In genomic region chr7:19853261-19853832, GRCh38 we compare ENCODE assay signal across 23 cellular contexts.
"Had no signal": no experiment of that assay in that cellular context is flagged by ENCODE, and none has a peak within 500 bp of the region (broad histone marks: within the 10 kb centered on the region; RNA-seq: fewer than 3 reads in every experiment).

No MANE protein-coding gene starts in this region.

- H3K4me3 Mint-ChIP-seq: activated CD4-positive, alpha-beta T cell treated with anti-CD3 and anti-CD28 coated beads, Interleukin-2, amount 10 ng/mL, durations not matched to agents 24 days and 14 days; activated CD8-positive, alpha-beta T cell treated with anti-CD3 and anti-CD28 coated beads for 36 hours; activated naive CD8-positive, alpha-beta T cell; activated naive CD8-positive, alpha-beta T cell treated with anti-CD3 and anti-CD28 coated beads, Interleukin-2, amount 50 U/mL, for 24 hours; activated T-cell treated with anti-CD3 and anti-CD28 coated beads, Interleukin-2, amount 50 U/mL, for 24 hours; brain had no signal

- H3K36me3 Mint-ChIP-seq: activated naive CD8-positive, alpha-beta T cell; brain had no signal

- H3K4me1 Mint-ChIP-seq: activated CD4-positive, alpha-beta T cell treated with anti-CD3 and anti-CD28 coated beads, Interleukin-2, amount 10 ng/mL, durations not matched to agents 24 days and 14 days; activated naive CD8-positive, alpha-beta T cell treated with anti-CD3 and anti-CD28 coated beads, Interleukin-2, amount 50 U/mL, for 24 hours; brain had no signal

- H3K4me3 ChIP-seq: Peyer's patch, SK-N-MC had no signal

- ATAC-seq: activated CD8-positive, alpha-beta T cell treated with anti-CD3 and anti-CD28 coated beads for 36 hours; activated naive CD8-positive, alpha-beta T cell treated with anti-CD3 and anti-CD28 coated beads, Interleukin-2, amount 50 U/mL, for 24 hours had no signal

- DNase-seq: activated CD4-positive, alpha-beta T cell treated with anti-CD3 and anti-CD28 coated beads, Interleukin-2, amount 10 ng/mL, durations not matched to agents 24 days and 14 days; activated CD4-positive, alpha-beta T cell treated with anti-CD3 and anti-CD28 coated beads, Interleukin-2, amount 50 U/mL, for 4 hours; activated CD8-positive, alpha-beta T cell treated with anti-CD3 and anti-CD28 coated beads for 36 hours; activated gamma-delta T cell; activated naive CD4-positive, alpha-beta T cell treated with Interleukin-2 at 50 U/mL for 16 hours; activated naive CD8-positive, alpha-beta T cell treated with anti-CD3 and anti-CD28 coated beads, Interleukin-2, amount 50 U/mL, for 24 hours; activated T-cell treated with anti-CD3 and anti-CD28 coated beads, Interleukin-2, amount 50 U/mL, for 24 hours; anterior cingulate cortex; central memory CD4-positive, alpha-beta T cell; NCI-H1092 treated with DMSO at 0.1 percent for 48 hours; NCI-H1417; NCI-H146; NCI-H187; NCI-H2029 treated with DMSO at 0.1 percent for 48 hours; NCI-H2107; NCI-H345; NCI-H524 treated with DMSO at 0.1 percent for 48 hours; Peyer's patch; Right ventricle myocardium superior had no signal

- H3K27ac Mint-ChIP-seq: activated CD4-positive, alpha-beta T cell treated with anti-CD3 and anti-CD28 coated beads, Interleukin-2, amount 10 ng/mL, durations not matched to agents 24 days and 14 days; activated CD8-positive, alpha-beta T cell treated with anti-CD3 and anti-CD28 coated beads for 36 hours; activated naive CD8-positive, alpha-beta T cell; activated naive CD8-positive, alpha-beta T cell treated with anti-CD3 and anti-CD28 coated beads, Interleukin-2, amount 50 U/mL, for 24 hours; activated T-cell treated with anti-CD3 and anti-CD28 coated beads, Interleukin-2, amount 50 U/mL, for 24 hours; activated T-helper 2 cell treated with anti-CD3 and anti-CD28 coated beads, Interferon-gamma antibody, Interleukin-2, Interleukin-4, amounts not matched to agents 10 μg/mL and 5 μg/mL and 100 μg/mL, durations not matched to agents 14 hours and 24 hours and 36 hours; brain had no signal

- H3K27me3 Mint-ChIP-seq: activated CD4-positive, alpha-beta T cell treated with anti-CD3 and anti-CD28 coated beads, Interleukin-2, amount 10 ng/mL, durations not matched to agents 24 days and 14 days; activated CD8-positive, alpha-beta T cell treated with anti-CD3 and anti-CD28 coated beads for 36 hours; activated naive CD8-positive, alpha-beta T cell; activated naive CD8-positive, alpha-beta T cell treated with anti-CD3 and anti-CD28 coated beads, Interleukin-2, amount 50 U/mL, for 24 hours; activated T-cell treated with anti-CD3 and anti-CD28 coated beads, Interleukin-2, amount 50 U/mL, for 24 hours; brain had no signal

- H3K9me3 Mint-ChIP-seq: activated CD4-positive, alpha-beta T cell treated with anti-CD3 and anti-CD28 coated beads, Interleukin-2, amount 10 ng/mL, durations not matched to agents 24 days and 14 days; activated naive CD8-positive, alpha-beta T cell treated with anti-CD3 and anti-CD28 coated beads, Interleukin-2, amount 50 U/mL, for 24 hours; activated T-cell treated with anti-CD3 and anti-CD28 coated beads, Interleukin-2, amount 50 U/mL, for 24 hours; activated T-helper 2 cell treated with anti-CD3 and anti-CD28 coated beads, Interferon-gamma antibody, Interleukin-2, Interleukin-4, amounts not matched to agents 10 μg/mL and 5 μg/mL and 100 μg/mL, durations not matched to agents 14 hours and 24 hours and 36 hours had no signal
